3 cellular contexts compared by ENCODE assay signal in the genomic region with DNA sequence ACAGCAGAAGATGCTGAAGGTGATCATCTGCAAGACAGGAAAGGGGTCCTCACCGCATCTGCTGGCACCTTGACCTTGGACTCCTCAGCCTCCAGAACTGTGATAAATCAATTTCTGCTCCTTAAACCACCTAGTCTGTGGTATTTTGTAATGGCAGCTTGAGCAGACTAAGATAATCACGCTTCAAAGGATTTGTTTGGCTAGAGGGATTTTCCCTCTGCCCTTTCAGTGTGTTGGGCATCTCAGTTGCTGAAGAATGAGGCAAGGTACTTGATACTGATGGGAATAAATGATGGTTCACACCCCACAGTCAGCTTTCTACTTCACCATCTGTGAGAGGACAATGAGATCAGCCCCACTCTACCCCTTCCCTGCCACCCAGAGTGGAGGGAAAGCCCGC.
"Had no signal": no experiment of that assay in that cellular context is flagged by ENCODE, and none has a peak within 500 bp of the region (broad histone marks: within the 10 kb centered on the region; RNA-seq: fewer than 3 reads in every experiment).

No MANE protein-coding gene starts in this region.

- DNase-seq: GDM1, GF-D8 had no signal

- H3K4me3 ChIP-seq: GM12878 had no signal

- ATAC-seq: GM12878 had no signal
